17 cellular contexts compared by ENCODE assay signal in genomic region chr4:95510877-95511276, GRCh38. TPM values are rescaled to one million over a fixed set of nuclear protein-coding genes. Genes with fewer than 3 reads are reported as not detected.
DNase-seq lines count a peak whose midpoint lies in the region; ATAC-seq and TF ChIP-seq lines count a peak whose summit lies in the region.
"Had no signal": no experiment of that assay in that cellular context is flagged by ENCODE, and none has a peak within 500 bp of the region (broad histone marks: within the 10 kb centered on the region; RNA-seq: fewer than 3 reads in every experiment).

No MANE protein-coding gene starts in this region.

- no peaks in the 10 kb centered on the region; a peak in 1 of 4 replicates for H3K9me3 ChIP-seq in HCT116 (ENCODE audit: control insufficient read depth in 1 of 2, insufficient read depth in 1 of 2, low read depth in 1 of 2, low read length in 2 of 2)
- no peaks in the 10 kb centered on the region for H3K9me3 ChIP-seq in RWPE2 (ENCODE audit: severe bottlenecking)
- H3K9me3 ChIP-seq: SJCRH30 had no signal

- H3K27ac ChIP-seq in HCT116 (ENCODE audit: low read depth, low read length) (peak overlapping the region; percentile 57; the same call in 1 of the 2 replicates), RWPE2 (ENCODE audit: poor library complexity, severe bottlenecking) (peak overlapping the region; percentile 32)
- H3K27ac ChIP-seq: SJCRH30 had no signal

- intact Hi-C loops in HCT116 (cut with micrococcal nuclease), result loop anchor here (10.0 kb wide), 1 partner anchor 346 kb away; no protein-coding TSS in a partner anchor

- ATAC-seq in HCT116 (peak; percentile 69), RWPE2 (ENCODE audit: low read depth) (peak; percentile 77), GM19023 (IDR thresholded peaks at IDR 0.05; ENCODE audit: unreplicated experiment) (no peak), GM18511 (IDR thresholded peaks at IDR 0.05; ENCODE audit: unreplicated experiment) (no peak)

- TF ChIP-seq RAD21 in HCT116 (IDR thresholded peaks at IDR 0.05; ENCODE audit: low read depth), result peak; percentile 10; the same call in 1 of the 2 replicates

- H3K36me3 Mint-ChIP-seq in chondrocyte (ENCODE audit: low read depth) (peaks cover 2% of the 10 kb centered on the region), nephron (ENCODE audit: low read depth) (peaks cover 5% of the 10 kb centered on the region), type B pancreatic cell (peaks cover 13% of the 10 kb centered on the region)
- H3K36me3 Mint-ChIP-seq: CD4-positive, alpha-beta memory T cell had no signal

- H3K4me3 Mint-ChIP-seq in chondrocyte (ENCODE audit: unreplicated experiment), result no peak overlapping the region
- H3K4me3 Mint-ChIP-seq in nephron, result no peak overlapping the region
- no peak overlapping the region for H3K4me3 Mint-ChIP-seq in type B pancreatic cell
- H3K4me3 Mint-ChIP-seq: CD4-positive, alpha-beta memory T cell had no signal

- CTCF ChIA-PET in HCT116 (lab: Charles Lee), result interaction anchor here (0.7 to 1.7 kb wide), 11 partner anchors 10 to 841 kb away, joined by 3 to 10 read pairs (median 3); no protein-coding TSS in a partner anchor

- H3K27ac Mint-ChIP-seq in chondrocyte (ENCODE audit: unreplicated experiment) (peak overlapping the region; percentile 22), nephron (peak overlapping the region; percentile 5 to 32 (median 9)), type B pancreatic cell (no peak overlapping the region)
- H3K27ac Mint-ChIP-seq: CD4-positive, alpha-beta memory T cell had no signal

- POLR2A ChIA-PET in HCT116 (lab: Charles Lee), result no interaction called here

- H3K27me3 ChIP-seq in HCT116 (ENCODE audit: insufficient read depth, low read length) (no peaks in the 10 kb centered on the region), RWPE2 (ENCODE audit: insufficient read depth, poor library complexity, severe bottlenecking) (no peaks in the 10 kb centered on the region)
- H3K27me3 ChIP-seq: SJCRH30 had no signal

- H3K4me1 Mint-ChIP-seq in chondrocyte (ENCODE audit: low read depth) (peaks cover 27% of the 10 kb centered on the region), nephron (peaks cover 4% of the 10 kb centered on the region), type B pancreatic cell (ENCODE audit: unreplicated experiment) (peaks cover 28% of the 10 kb centered on the region)
- H3K4me1 Mint-ChIP-seq: CD4-positive, alpha-beta memory T cell had no signal

- DNase-seq in HCT116 (ENCODE audit: low read depth, low spot score) (peak; percentile 70), RWPE2 (ENCODE audit: low spot score) (no peak), chondrocyte (ENCODE audit: low spot score) (no peak), type B pancreatic cell (ENCODE audit: extremely low spot score, unreplicated experiment) (no peak)
- DNase-seq in activated naive CD4-positive, alpha-beta T cell treated with Interleukin-2 at 50 U/mL for 16 hours, result no peak
- DNase-seq: CD4-positive, alpha-beta memory T cell; GOT3; NCI-H1105; NCI-H1694 treated with DMSO at 0.1 percent for 48 hours; NCI-H526 treated with DMSO at 0.1 percent for 48 hours; RPMI8226 had no signal

- BruUV-seq in HCT116 (replicated peaks; lab: Mats Ljungman, UMichigan), result no TSS peak

- TF ChIP-seq POLR2A in HCT116 (IDR thresholded peaks at IDR 0.05; ENCODE audit: borderline replicate concordance, extremely low read depth, insufficient read depth, insufficient read length), result no peak

- peaks cover 26 to 57% of the 10 kb centered on the region in 2 experiments for H3K4me1 ChIP-seq in HCT116 (ENCODE audit: control insufficient read depth in 1 of 2, insufficient read depth in 2 of 2, low read length in 2 of 2)
- peaks cover 14% of the 10 kb centered on the region for H3K4me1 ChIP-seq in RWPE2 (ENCODE audit: insufficient read depth, poor library complexity, severe bottlenecking)

- TF ChIP-seq CTCF in HCT116 (IDR thresholded peaks at IDR 0.05 in 2 of 3, conservative IDR thresholded peaks at IDR 0.05 in 1 of 3; ENCODE audit: borderline replicate concordance in 1 of 3, insufficient read depth in 1 of 3, low read depth in 2 of 3, low read length in 2 of 3) (no peak), RWPE2 (IDR thresholded peaks at IDR 0.05; ENCODE audit: poor library complexity, severe bottlenecking) (no peak), chondrocyte (IDR thresholded peaks at IDR 0.05) (no peak), nephron (IDR thresholded peaks at IDR 0.05; ENCODE audit: unreplicated experiment in 3 of 3) (no peak), type B pancreatic cell (conservative IDR thresholded peaks at IDR 0.05) (no peak)

- peak overlapping the region; percentile 8; the same call in 1 of the 2 replicates for H3K9ac ChIP-seq in HCT116 (ENCODE audit: low read length)

- H3K9me3 Mint-ChIP-seq in chondrocyte (ENCODE audit: low read depth) (peaks cover 7% of the 10 kb centered on the region), nephron (no peaks in the 10 kb centered on the region), type B pancreatic cell (peaks cover 6% of the 10 kb centered on the region)

- RAD21 ChIA-PET in HCT116 (lab: Charles Lee; ENCODE audit: low non-redundant PET in 1 of 2, low total read pairs in 2 of 2, uncharacterized antibody in 2 of 2, unreplicated experiment in 2 of 2), result no interaction called here

- no peaks in the 10 kb centered on the region for H3K9me2 ChIP-seq in HCT116 (ENCODE audit: insufficient read depth)

- no peaks in the 10 kb centered on the region for H4K20me1 ChIP-seq in HCT116 (ENCODE audit: insufficient read depth)

- H3K36me3 ChIP-seq in HCT116 (ENCODE audit: control insufficient read depth in 1 of 2, insufficient read depth in 2 of 2, low read length in 2 of 2), result no peaks in the 10 kb centered on the region
- no peaks in the 10 kb centered on the region for H3K36me3 ChIP-seq in RWPE2 (ENCODE audit: low read depth)
- H3K36me3 ChIP-seq: SJCRH30 had no signal

- H3K79me2 ChIP-seq in HCT116 (ENCODE audit: insufficient read depth, low read length), result no peaks in the 10 kb centered on the region

- peak overlapping the region; percentile 68 for H3K4me2 ChIP-seq in HCT116 (ENCODE audit: low read length)

- H3K4me3 ChIP-seq in HCT116 (replicated peaks in 1 of 2; ENCODE audit: low read depth in 1 of 2, low read length in 2 of 2) (peak overlapping the region in 1 of 2 experiments; percentile 3; a peak in 1 of 4 replicates), RWPE2 (ENCODE audit: severe bottlenecking) (no peak overlapping the region)
- H3K4me3 ChIP-seq: SJCRH30 had no signal

- H3K27me3 Mint-ChIP-seq in chondrocyte (ENCODE audit: low read depth), result no peaks in the 10 kb centered on the region
- H3K27me3 Mint-ChIP-seq in nephron (ENCODE audit: low read depth), result no peaks in the 10 kb centered on the region
- H3K27me3 Mint-ChIP-seq in type B pancreatic cell, result peaks cover 21% of the 10 kb centered on the region
- H3K27me3 Mint-ChIP-seq: CD4-positive, alpha-beta memory T cell had no signal

- peak overlapping the region; percentile 92 for H2AFZ ChIP-seq in HCT116 (ENCODE audit: low read depth, low read length, poor library complexity, severe bottlenecking)

TF ChIP-seq in HCT116, 20 proteins besides CTCF, POLR2A, EP300 and RAD21 (continues in another document):
- TF ChIP-seq SIN3A (IDR thresholded peaks at IDR 0.05; ENCODE audit: low read depth), result peak; percentile 33; the same call in 1 of the 2 replicates
- peak; percentile 69 for TF ChIP-seq TCF7L2 (IDR thresholded peaks at IDR 0.05; ENCODE audit: borderline replicate concordance, extremely low read depth, insufficient read depth, insufficient read length)
- TF ChIP-seq JUND (IDR thresholded peaks at IDR 0.05), result peak; percentile 75
- peak; percentile 72; the same call in 1 of the 2 replicates for TF ChIP-seq FOSL1 (IDR thresholded peaks at IDR 0.05; ENCODE audit: low read depth)
- no peak for TF ChIP-seq ZFX (IDR thresholded peaks at IDR 0.05)
- TF ChIP-seq CEBPB (IDR thresholded peaks at IDR 0.05; ENCODE audit: low read depth), result peak; percentile 82
- TF ChIP-seq REST (IDR thresholded peaks at IDR 0.05; ENCODE audit: low read depth), result no peak

RNA-seq across cellular contexts. Expression of gene UNC5C, which starts 37.9 kb away (rescaled TPM):
- total RNA-seq in HCT116 (2021; ENCODE audit: unreplicated experiment) (not detected), chondrocyte (4.7 to 15.5 TPM (median 15.4 TPM) in 3 replicates), type B pancreatic cell (ENCODE audit: low replicate concordance) (20.5 and 95.0 TPM in 2 replicates)
- not detected in 2 replicates for polyA plus RNA-seq in HCT116 (2012)
- total RNA-seq: CD4-positive, alpha-beta memory T cell; HT-29; SJCRH30 had no signal
- polyA plus RNA-seq: BJ; CD4-positive, alpha-beta memory T cell had no signal

Comparison
In these comparisons a context has a peak if more than half of its experiments do, and no peak if none do; other contexts are left out.
1. ATAC-seq: peak in HCT116 (single experiment) and RWPE2 (single experiment); none in GM19023 (single experiment) and GM18511 (single experiment).